In the genomic region with DNA sequence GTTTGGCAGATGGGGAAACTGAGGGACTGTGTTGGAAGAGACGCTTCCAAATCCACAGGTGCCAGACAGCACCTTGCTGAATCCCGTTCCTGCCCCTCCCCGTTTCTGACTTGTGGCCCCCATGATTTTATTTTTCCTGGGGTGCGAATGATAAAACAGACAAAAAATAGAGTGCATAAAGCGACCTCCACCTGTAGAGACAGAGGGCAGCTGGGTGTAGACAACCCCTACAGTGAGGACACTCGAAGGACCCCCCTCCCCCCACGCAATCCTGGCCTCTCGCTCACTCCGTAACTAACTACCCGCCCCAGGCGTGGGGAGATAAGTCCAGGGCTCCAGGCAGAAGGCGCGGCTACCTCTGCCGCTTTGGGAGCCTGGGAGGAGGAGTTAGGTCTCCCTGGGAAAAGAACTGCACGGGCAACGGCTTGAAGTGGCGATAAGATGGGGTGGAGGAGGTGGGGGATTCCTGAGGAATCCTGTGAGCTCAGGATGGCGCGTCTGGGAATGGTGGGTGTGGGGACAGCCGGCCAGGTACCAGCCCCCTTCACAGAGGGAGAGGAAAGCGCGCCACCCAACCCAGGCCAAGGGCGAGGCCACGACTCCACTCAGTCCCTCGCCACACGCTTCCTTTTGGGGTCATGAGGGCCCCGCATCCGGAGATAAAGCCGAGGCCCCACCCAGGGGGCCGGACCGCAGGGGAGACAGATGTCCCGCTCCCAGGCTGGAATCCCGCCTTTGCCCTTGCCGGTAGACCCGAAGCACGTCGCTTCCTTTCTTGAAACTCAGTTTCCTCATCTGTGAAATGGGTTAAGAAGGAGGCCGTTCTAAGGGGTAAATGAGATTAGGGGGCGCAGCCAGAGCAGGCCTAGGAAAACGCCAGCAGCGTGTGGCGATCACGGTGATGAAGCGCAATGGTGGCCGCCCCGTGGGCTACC, we compare ENCODE assay signal across 8 cellular contexts. TPM values are rescaled to one million over a fixed set of nuclear protein-coding genes. Genes with fewer than 3 reads are reported as not detected.
A peak's percentile ranks its signal among the peaks of the same experiment; 100 is the strongest.
DNase-seq lines count a peak whose midpoint lies in the region; ATAC-seq, FAIRE-seq and TF ChIP-seq lines count a peak whose summit lies in the region.

No MANE protein-coding gene starts in this region.

- H2AFZ ChIP-seq in H1 (ENCODE audit: low read length), result no peak overlapping the region

- TF ChIP-seq RAD21 in H1 (IDR thresholded peaks at IDR 0.05 in 1 of 2, conservative IDR thresholded peaks at IDR 0.05 in 1 of 2; ENCODE audit: low read depth in 2 of 2, low read length in 2 of 2), result no peak

- H3K9ac ChIP-seq in H1 (replicated peaks in 1 of 4; ENCODE audit: extremely low read depth in 1 of 4, low read depth in 3 of 4, low read length in 3 of 4), result no peak overlapping the region

- ATAC-seq in GM21529 (IDR thresholded peaks at IDR 0.05; ENCODE audit: unreplicated experiment), result peak; percentile 28
- ATAC-seq in memory B cell (ENCODE audit: low read depth), result no peak
- ATAC-seq in HG02623 (IDR thresholded peaks at IDR 0.05; ENCODE audit: unreplicated experiment), result no peak

- H3K27me3 Mint-ChIP-seq in memory B cell, result no peaks in the 10 kb centered on the region

- TF ChIP-seq CTCF in WI38 (IDR thresholded peaks at IDR 0.05; ENCODE audit: low read depth, low read length) (no peak), H1 (IDR thresholded peaks at IDR 0.05; ENCODE audit: control extremely low read depth in 1 of 3, insufficient read depth in 1 of 3, low read depth in 1 of 3, low read length in 3 of 3) (no peak), testis (IDR thresholded peaks at IDR 0.05) (no peak)

- POLR2A ChIA-PET in H1 (lab: Charles Lee; ENCODE audit: partially characterized antibody), result interaction anchor here (0.7 to 4.4 kb wide), 10 partner anchors 7 to 869 kb away, joined by 3 to 35 read pairs (median 4); a partner anchor contains a TSS

- peaks cover 22 to 34% (median 31%) of the 10 kb centered on the region in 4 experiments for H3K27me3 ChIP-seq in H1 (replicated peaks in 1 of 4; ENCODE audit: control insufficient read depth in 3 of 4, extremely low read depth in 1 of 4, insufficient read depth in 3 of 4, low read length in 3 of 4)
- H3K27me3 ChIP-seq in testis, result no peaks in the 10 kb centered on the region

- no peak overlapping the region for H2BK120ac ChIP-seq in H1 (replicated peaks; ENCODE audit: low read depth, low read length)

- no peak overlapping the region for H2BK5ac ChIP-seq in H1 (ENCODE audit: low read depth, low read length)

- CTCF ChIA-PET in H1 (lab: Charles Lee; ENCODE audit: partially characterized antibody), result interaction anchor here (0.7 to 7.5 kb wide), 12 partner anchors 8 to 188 kb away, joined by 3 to 96 read pairs (median 6); a partner anchor contains a TSS

- no peak overlapping the region for H4K5ac ChIP-seq in H1 (ENCODE audit: insufficient read length, low read depth, low read length)

- TF ChIP-seq EP300 in H1 (IDR thresholded peaks at IDR 0.05; ENCODE audit: borderline replicate concordance in 1 of 2, low read depth in 2 of 2, low read length in 2 of 2), result no peak

- peak overlapping the region; percentile 67 for H3K4me3 Mint-ChIP-seq in memory B cell

- no peak overlapping the region for H3K23ac ChIP-seq in H1 (ENCODE audit: insufficient read length)

- no peaks in the 10 kb centered on the region for H3K79me2 ChIP-seq in H1 (ENCODE audit: control insufficient read depth in 1 of 2, insufficient read depth in 2 of 2, low read length in 2 of 2)

- H3K4me1 ChIP-seq in H1 (replicated peaks in 1 of 4; ENCODE audit: control insufficient read depth in 3 of 4, insufficient read depth in 4 of 4, low read length in 3 of 4) (peaks cover 0 to 40% (median 27%) of the 10 kb centered on the region in 4 experiments; a peak in 6 of 7 replicates), testis (peaks cover 31% of the 10 kb centered on the region)

- no peak overlapping the region for H3K4ac ChIP-seq in H1 (replicated peaks; ENCODE audit: insufficient read length, low read depth, low read length)

- DNase-seq in DMS79 (lab: John Stamatoyannopoulos, UW) (peak; percentile 41), NCI-H2029 treated with DMSO at 0.1 percent for 48 hours (lab: John Stamatoyannopoulos, UW) (peak; percentile 46), H1 (ENCODE audit: low read depth in 1 of 2, low spot score in 2 of 2) (peak in 1 of 2 experiments; percentile 67), memory B cell (ENCODE audit: low spot score in 2 of 2) (peak in 1 of 2 donors; percentile 37), testis (peak; percentile 77)

- H3K4me1 Mint-ChIP-seq in memory B cell, result peaks cover 25% of the 10 kb centered on the region

- no peak for FAIRE-seq in H1 (lab: Jason Lieb, UNC)

- peak overlapping the region; percentile 87; the same call in 1 of the 2 replicates for H2BK12ac ChIP-seq in H1 (ENCODE audit: low read depth, low read length)

- H4K91ac ChIP-seq in H1 (replicated peaks; ENCODE audit: insufficient read length, low read length), result no peak overlapping the region

- H2BK15ac ChIP-seq in H1 (ENCODE audit: low read length), result peak overlapping the region; percentile 29; the same call in 1 of the 2 replicates

- H3K9me3 ChIP-seq in H1 (ENCODE audit: insufficient read depth in 2 of 2, low read depth in 1 of 2, low read length in 1 of 2), result no peaks in the 10 kb centered on the region
- H3K9me3 ChIP-seq in testis, result no peaks in the 10 kb centered on the region

- no peaks in the 10 kb centered on the region for H3K9me3 Mint-ChIP-seq in memory B cell

- peak overlapping the region; percentile 82 to 84 for H3K4me2 ChIP-seq in H1 (ENCODE audit: insufficient read depth in 1 of 2, low read depth in 2 of 2, low read length in 2 of 2)

- TF ChIP-seq POLR2A in H1 (IDR thresholded peaks at IDR 0.05; ENCODE audit: control extremely low read depth in 1 of 2, low read depth in 2 of 2, low read length in 2 of 2) (no peak), testis (IDR thresholded peaks at IDR 0.05) (no peak)

- peak overlapping the region; percentile 78 for H3K18ac ChIP-seq in H1 (ENCODE audit: extremely low read depth, low read length)

- H3K36me3 Mint-ChIP-seq in memory B cell, result peaks cover 3% of the 10 kb centered on the region

- H3K56ac ChIP-seq in H1 (replicated peaks; ENCODE audit: insufficient read length, low read depth, low read length), result no peak overlapping the region

- peaks cover 0 to 2% of the 10 kb centered on the region in 2 experiments for H4K20me1 ChIP-seq in H1 (replicated peaks in 1 of 2; ENCODE audit: control insufficient read depth in 1 of 2, insufficient read depth in 2 of 2, low read length in 2 of 2)

- no peaks in the 10 kb centered on the region for H3K79me1 ChIP-seq in H1 (ENCODE audit: low read depth, low read length)

- H4K8ac ChIP-seq in H1 (ENCODE audit: extremely low read depth, insufficient read depth, low read length), result no peak overlapping the region

- H3K27ac ChIP-seq in H1 (ENCODE audit: low read depth, low read length) (no peak overlapping the region), testis (peak overlapping the region; percentile 98 to 99)

- peaks cover 26% of the 10 kb centered on the region; the same call in 1 of the 2 replicates for H3K23me2 ChIP-seq in H1 (ENCODE audit: low read depth, low read length)

- 3% methylated on average over 46 of the region's 46 CpGs; no CpG with 5 or more reads in 1 of the 2 experiments for WGBS in H1 (ENCODE audit: extremely low coverage in 1 of 2, insufficient coverage in 1 of 2, insufficient read length in 1 of 2, insufficient replicate concordance in 2 of 2, low coverage in 1 of 2, low lambda C conversion rate in 2 of 2, missing lambda C conversion rate in 1 of 2), 2 experiments
- WGBS in testis, 2 donors, result 1 to 3% methylated on average over 8 to 46 of the region's 46 CpGs

- H3K14ac ChIP-seq in H1 (ENCODE audit: insufficient read length), result no peak overlapping the region

- 0 out of 2 replicates have a peak overlapping the region, but pooled peaks have one; percentile 48 for H2BK20ac ChIP-seq in H1 (ENCODE audit: low read length)

- intact Hi-C loops in testis (cut with DNase I; ENCODE audit: low total_unique reads), result loop anchor here (5.0 kb wide), 1 partner anchor 105 kb away; a partner anchor contains a TSS

- H2AK5ac ChIP-seq in H1 (ENCODE audit: low read depth, low read length), result 0 out of 2 replicates have a peak overlapping the region, but pooled peaks have one; percentile 53

- peak overlapping the region; percentile 94 for H3K27ac Mint-ChIP-seq in memory B cell

- H3K4me3 ChIP-seq in WI38 (ENCODE audit: low read depth, low read length) (peak overlapping the region; percentile 78), H1 (ENCODE audit: extremely low read depth in 1 of 4, insufficient read depth in 2 of 4, low read depth in 3 of 4, low read length in 4 of 4) (peak overlapping the region; percentile 49 to 77 (median 64)), testis (peak overlapping the region; percentile 97 to 99)

- H3K36me3 ChIP-seq in H1 (ENCODE audit: control insufficient read depth in 2 of 4, insufficient read depth in 4 of 4, low read length in 3 of 4), result no peaks in the 10 kb centered on the region
- no peaks in the 10 kb centered on the region for H3K36me3 ChIP-seq in testis (ENCODE audit: low read depth, missing control alignments)

RNA-seq across cellular contexts. Expression of a gene that starts 1.9 kb away (rescaled TPM):
- 20.3 and 20.9 TPM in 2 replicates for total RNA-seq in H1 (2021; fragmentation: NEBNext Ultra II Directional; extraction: Animal tissue kit (Norgen Biotek cat#: 25700))
- 35.2 and 51.8 TPM in 2 replicates for polyA plus RNA-seq in H1 (2011; rRNA removed)
- polyA plus RNA-seq in H1 (2011; cell fraction: cytosol; rRNA removed), result 37.5 TPM
- polyA plus RNA-seq in H1 (2011; cell fraction: nucleus; rRNA removed), result 41.5 TPM
- polyA plus RNA-seq in H1 (2012, experiment 1 of 2), result 26.6 to 32.0 TPM (median 28.6 TPM) in 4 replicates
- 32.8 TPM for polyA plus RNA-seq in H1 (2012, experiment 2 of 2)
- polyA plus RNA-seq in H1 (2013, experiment 1 of 2), result 10.2 TPM
- polyA plus RNA-seq in H1 (2013, experiment 2 of 2), result 10.7 TPM
- 29.1 and 46.5 TPM in 2 replicates for polyA minus RNA-seq in H1 (2011; rRNA and poly(A)+ RNA removed)
- polyA minus RNA-seq in H1 (2011; cell fraction: cytosol; rRNA and poly(A)+ RNA removed), result 23.2 TPM
- 25.6 TPM for polyA minus RNA-seq in H1 (2011; cell fraction: nucleus; rRNA and poly(A)+ RNA removed)
- total RNA-seq in testis, result 10 to 100 TPM; 60.7 to 87.3 TPM
- polyA plus RNA-seq in testis (ENCODE audit: insufficient read depth, low read depth, low replicate concordance), result 65.2 TPM

RNA-seq across cellular contexts. Expression of a gene that starts 15.7 kb away (rescaled TPM):
- total RNA-seq in H1 (2021; fragmentation: NEBNext Ultra II Directional; extraction: Animal tissue kit (Norgen Biotek cat#: 25700)), result 0.21 and 0.43 TPM in 2 replicates
- polyA plus RNA-seq in H1 (2011; rRNA removed) (0.13 and 0.20 TPM in 2 replicates), testis (ENCODE audit: insufficient read depth, low read depth, low replicate concordance) (2.8 TPM)
- polyA plus RNA-seq in H1 (2011; cell fraction: cytosol; rRNA removed), result 0.05 TPM
- 0.36 TPM for polyA plus RNA-seq in H1 (2011; cell fraction: nucleus; rRNA removed)
- polyA plus RNA-seq in H1 (2012, experiment 1 of 2), result 0.07 to 0.27 TPM (median 0.08 TPM) in 3 of 4 replicates, not detected in the other
- polyA plus RNA-seq in H1 (2012, experiment 2 of 2), result 0.07 TPM
- 0.12 TPM for polyA plus RNA-seq in H1 (2013, experiment 1 of 2)
- 0.09 TPM for polyA plus RNA-seq in H1 (2013, experiment 2 of 2)
- polyA minus RNA-seq in H1 (2011; rRNA and poly(A)+ RNA removed), result 0.05 TPM in 1 of 2 replicates, not detected in the other
- polyA minus RNA-seq in H1 (2011; cell fraction: cytosol; rRNA and poly(A)+ RNA removed), result not detected
- 1.3 TPM for polyA minus RNA-seq in H1 (2011; cell fraction: nucleus; rRNA and poly(A)+ RNA removed)
- 10 to 100 TPM; 12.7 to 32.3 TPM for total RNA-seq in testis

RNA-seq across cellular contexts. Expression of a gene that starts 21.2 kb away (rescaled TPM):
- total RNA-seq in H1 (2021; fragmentation: NEBNext Ultra II Directional; extraction: Animal tissue kit (Norgen Biotek cat#: 25700)), result 7.0 and 8.2 TPM in 2 replicates
- polyA plus RNA-seq in H1 (2011; rRNA removed), result 6.2 and 8.1 TPM in 2 replicates
- 5.8 TPM for polyA plus RNA-seq in H1 (2011; cell fraction: cytosol; rRNA removed)
- polyA plus RNA-seq in H1 (2011; cell fraction: nucleus; rRNA removed), result 11.8 TPM
- 4.1 to 7.0 TPM (median 5.3 TPM) in 4 replicates for polyA plus RNA-seq in H1 (2012, experiment 1 of 2)
- polyA plus RNA-seq in H1 (2012, experiment 2 of 2), result 1.9 TPM
- polyA plus RNA-seq in H1 (2013, experiment 1 of 2), result 1.3 TPM
- polyA plus RNA-seq in H1 (2013, experiment 2 of 2), result 1.2 TPM
- polyA minus RNA-seq in H1 (2011; rRNA and poly(A)+ RNA removed), result 11.3 and 14.8 TPM in 2 replicates
- 3.5 TPM for polyA minus RNA-seq in H1 (2011; cell fraction: cytosol; rRNA and poly(A)+ RNA removed)
- 6.6 TPM for polyA minus RNA-seq in H1 (2011; cell fraction: nucleus; rRNA and poly(A)+ RNA removed)
- total RNA-seq in testis, result under 1 TPM; 0.50 to 0.71 TPM
- polyA plus RNA-seq in testis (ENCODE audit: insufficient read depth, low read depth, low replicate concordance), result 1.6 TPM

RNA-seq across cellular contexts. Expression of a gene that starts 41.1 kb away (rescaled TPM):
- total RNA-seq in H1 (2021; fragmentation: NEBNext Ultra II Directional; extraction: Animal tissue kit (Norgen Biotek cat#: 25700)), result not detected in 2 replicates
- polyA plus RNA-seq in H1 (2011; rRNA removed) (not detected in 2 replicates), testis (ENCODE audit: insufficient read depth, low read depth, low replicate concordance) (19.6 TPM)
- polyA plus RNA-seq in H1 (2011; cell fraction: cytosol; rRNA removed), result 0.27 TPM
- 0.87 TPM for polyA plus RNA-seq in H1 (2011; cell fraction: nucleus; rRNA removed)
- 0.16 to 0.34 TPM in 2 of 4 replicates, not detected in the others for polyA plus RNA-seq in H1 (2012, experiment 1 of 2)
- not detected for polyA plus RNA-seq in H1 (2012, experiment 2 of 2)
- not detected for polyA plus RNA-seq in H1 (2013, experiment 1 of 2)
- 0.07 TPM for polyA plus RNA-seq in H1 (2013, experiment 2 of 2)
- 0.60 TPM in 1 of 2 replicates, not detected in the other for polyA minus RNA-seq in H1 (2011; rRNA and poly(A)+ RNA removed)
- polyA minus RNA-seq in H1 (2011; cell fraction: cytosol; rRNA and poly(A)+ RNA removed), result not detected
- not detected for polyA minus RNA-seq in H1 (2011; cell fraction: nucleus; rRNA and poly(A)+ RNA removed)
- 1 to 10 TPM; 2.0 to 5.7 TPM for total RNA-seq in testis
